20 cellular contexts compared by ENCODE assay signal in the genomic region with DNA sequence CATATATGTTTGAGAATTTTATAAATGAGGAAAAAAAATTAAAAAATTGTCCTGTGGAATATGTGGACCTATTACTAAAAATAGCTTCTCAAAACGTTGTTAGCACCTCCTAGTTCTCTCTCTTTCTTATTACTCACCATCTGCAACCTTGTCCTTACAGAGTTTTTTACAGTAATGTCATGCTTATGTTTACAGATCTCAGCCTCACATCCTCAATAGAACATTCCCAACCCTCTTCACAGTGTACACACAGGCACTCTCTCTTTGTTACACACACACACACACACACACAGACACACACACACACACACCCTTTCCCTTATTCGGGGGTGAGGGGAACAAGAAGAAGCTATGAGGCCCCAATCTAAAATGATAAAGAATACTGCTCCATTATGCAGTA.
DNase-seq lines count a peak whose midpoint lies in the region; ATAC-seq and TF ChIP-seq lines count a peak whose summit lies in the region.
"Had no signal": no experiment of that assay in that cellular context is flagged by ENCODE, and none has a peak within 500 bp of the region (broad histone marks: within the 10 kb centered on the region; RNA-seq: fewer than 3 reads in every experiment).

No MANE protein-coding gene starts in this region.

- no peak overlapping the region for H3K14ac ChIP-seq in neuronal stem cell (ENCODE audit: low read length)

- no peak overlapping the region for H3K27ac ChIP-seq in neuronal stem cell (replicated peaks; ENCODE audit: low read length)
- H3K27ac ChIP-seq: BLaER1 treated with 17β-estradiol and CSF1 and Interleukin-3, amounts not matched to agents 10 nM and 100 nM; RWPE1; SK-N-MC had no signal

- no peak overlapping the region for H2BK120ac ChIP-seq in neuronal stem cell (ENCODE audit: low read depth, low read length)

- peak overlapping the region; percentile 60 for H3K9ac ChIP-seq in neuronal stem cell (ENCODE audit: low read depth, low read length, poor library complexity)
- H3K9ac ChIP-seq: BLaER1 treated with 17β-estradiol and CSF1 and Interleukin-3, amounts not matched to agents 10 nM and 100 nM had no signal

- no peak overlapping the region for H4K8ac ChIP-seq in neuronal stem cell (ENCODE audit: low read depth, low read length)

- H2AFZ ChIP-seq in neuronal stem cell (ENCODE audit: low read length): no peak overlapping the region

- H4K91ac ChIP-seq in neuronal stem cell (ENCODE audit: low read depth, low read length, poor library complexity): no peak overlapping the region

- H3K4ac ChIP-seq in neuronal stem cell (ENCODE audit: low read length): no peak overlapping the region

- no peak overlapping the region for H2BK12ac ChIP-seq in neuronal stem cell (ENCODE audit: low read length)

- no peak overlapping the region for H2BK15ac ChIP-seq in neuronal stem cell (ENCODE audit: low read length)

- ATAC-seq in GM19455 (IDR thresholded peaks at IDR 0.05; ENCODE audit: unreplicated experiment): no peak
- no peak for ATAC-seq in sciatic nerve
- ATAC-seq: K562 had no signal

- no peak overlapping the region for H2AK5ac ChIP-seq in neuronal stem cell (ENCODE audit: low read depth, low read length)

- no peaks in the 10 kb centered on the region for H3K9me3 ChIP-seq in neuronal stem cell (replicated peaks in 1 of 2; ENCODE audit: control insufficient read depth in 2 of 2, insufficient read depth in 1 of 2, low read depth in 1 of 2, low read length in 2 of 2)
- H3K9me3 ChIP-seq: BLaER1 treated with 17β-estradiol and CSF1 and Interleukin-3, amounts not matched to agents 10 nM and 100 nM had no signal

- no CpG with 5 or more reads among the region's 2 CpGs for WGBS in neuronal stem cell (ENCODE audit: extremely low coverage in 2 of 2, insufficient read length in 2 of 2, insufficient replicate concordance in 1 of 2), 2 donors

- H3K23ac ChIP-seq in neuronal stem cell (ENCODE audit: low read depth, low read length, poor library complexity): no peak overlapping the region

- H3K27me3 ChIP-seq in neuronal stem cell (ENCODE audit: control insufficient read depth in 3 of 3, insufficient read depth in 3 of 3, low read depth in 1 of 3, low read length in 3 of 3): no peaks in the 10 kb centered on the region
- H3K27me3 ChIP-seq: BLaER1 treated with 17β-estradiol and CSF1 and Interleukin-3, amounts not matched to agents 10 nM and 100 nM had no signal

- no peaks in the 10 kb centered on the region for H3K79me1 ChIP-seq in neuronal stem cell (ENCODE audit: low read depth, low read length)

- H3K4me2 ChIP-seq in neuronal stem cell (ENCODE audit: insufficient read depth, low read length, poor library complexity, severe bottlenecking): no peak overlapping the region
- H3K4me2 ChIP-seq: BLaER1 treated with 17β-estradiol and CSF1 and Interleukin-3, amounts not matched to agents 10 nM and 100 nM had no signal

- no peaks in the 10 kb centered on the region for H3K36me3 ChIP-seq in neuronal stem cell (replicated peaks in 1 of 2; ENCODE audit: control insufficient read depth in 2 of 2, insufficient read depth in 2 of 2, low read length in 2 of 2)
- H3K36me3 ChIP-seq: BLaER1 treated with 17β-estradiol and CSF1 and Interleukin-3, amounts not matched to agents 10 nM and 100 nM had no signal

- no peak overlapping the region for H3K18ac ChIP-seq in neuronal stem cell (ENCODE audit: low read length)

- DNase-seq in COLO668 (lab: John Stamatoyannopoulos, UW; ENCODE audit: unreplicated experiment): peak; percentile 24
- peak; percentile 8 for DNase-seq in H4 (ENCODE audit: low spot score)
- peak; percentile 18 for DNase-seq in choroid plexus epithelial cell (ENCODE audit: low read depth)
- DNase-seq in neuronal stem cell (ENCODE audit: low spot score): no peak
- no peak for DNase-seq in NCI-H526 (lab: John Stamatoyannopoulos, UW)
- DNase-seq in sciatic nerve (ENCODE audit: low spot score): no peak
- DNase-seq: CD4-positive, alpha-beta memory T cell; EL; GF-D8; H7; NCI-H1092; NCI-H1436; NCI-H187 treated with DMSO at 0.1 percent for 48 hours; NCI-H524; SHP77 treated with DMSO at 0.1 percent for 48 hours had no signal

- TF ChIP-seq CTCF in choroid plexus epithelial cell (conservative IDR thresholded peaks at IDR 0.05; ENCODE audit: low read depth, low read length): no peak

- no peak overlapping the region for H3K4me3 ChIP-seq in choroid plexus epithelial cell (ENCODE audit: low read depth, low read length)
- H3K4me3 ChIP-seq in neuronal stem cell (ENCODE audit: low read length in 2 of 2): no peak overlapping the region
- H3K4me3 ChIP-seq: BLaER1 treated with 17β-estradiol and CSF1 and Interleukin-3, amounts not matched to agents 10 nM and 100 nM; K562; SK-N-MC had no signal

- H2BK5ac ChIP-seq in neuronal stem cell (ENCODE audit: low read length): no peak overlapping the region

- no peaks in the 10 kb centered on the region for H3K4me1 ChIP-seq in neuronal stem cell (ENCODE audit: control insufficient read depth in 2 of 2, insufficient read depth in 1 of 2, low read depth in 1 of 2, low read length in 2 of 2)
- H3K4me1 ChIP-seq: BLaER1 treated with 17β-estradiol and CSF1 and Interleukin-3, amounts not matched to agents 10 nM and 100 nM had no signal

- intact Hi-C loops in sciatic nerve (cut with DNase I): no loop called here

Comparison
In these comparisons a context has a peak if more than half of its experiments do, and no peak if none do; other contexts are left out.
1. DNase-seq: peak in COLO668 (single experiment), H4 (single experiment) and choroid plexus epithelial cell (single experiment); none in neuronal stem cell (single experiment), NCI-H526 (0 of 2) and sciatic nerve (single experiment).